In genomic region chr6:121615493-121615892, GRCh38 we compare ENCODE assay signal across 21 cellular contexts.
A peak's percentile ranks its signal among the peaks of the same experiment; 100 is the strongest.
DNase-seq lines count a peak whose midpoint lies in the region; ATAC-seq and TF ChIP-seq lines count a peak whose summit lies in the region.
"Had no signal": no experiment of that assay in that cellular context is flagged by ENCODE, and none has a peak within 500 bp of the region (broad histone marks: within the 10 kb centered on the region; RNA-seq: fewer than 3 reads in every experiment).

No MANE protein-coding gene starts in this region.

- no peak overlapping the region for H3K56ac ChIP-seq in H9 (ENCODE audit: insufficient read length, low read depth, low read length)

- H2BK15ac ChIP-seq in H9 (ENCODE audit: low read depth, low read length), result no peak overlapping the region

- no peak overlapping the region for H2BK20ac ChIP-seq in H9 (ENCODE audit: low read depth, low read length, poor library complexity, severe bottlenecking)

- H4K8ac ChIP-seq in H9 (replicated peaks; ENCODE audit: insufficient read length, low read depth, low read length), result no peak overlapping the region

- BruUV-seq in A673 (replicated peaks; lab: Mats Ljungman, UMichigan), result no TSS peak

- no peak overlapping the region for H3K27ac Mint-ChIP-seq in H9
- H3K27ac Mint-ChIP-seq: activated T-helper 2 cell treated with anti-CD3 and anti-CD28 coated beads, Interferon-gamma antibody, Interleukin-2, Interleukin-4, amounts not matched to agents 10 μg/mL and 5 μg/mL and 100 μg/mL, durations not matched to agents 14 hours and 24 hours and 36 hours; immature natural killer cell had no signal

- H2AFZ ChIP-seq in H9 (ENCODE audit: low read length) (no peak overlapping the region), hepatocyte (no peak overlapping the region)

- no peak overlapping the region for H3K4ac ChIP-seq in H9 (ENCODE audit: low read depth, low read length)

- H3K4me1 ChIP-seq in A673 (ENCODE audit: insufficient read depth, low read length, poor library complexity, severe bottlenecking) (no peaks in the 10 kb centered on the region), H9 (ENCODE audit: insufficient read depth, low read length) (peaks cover 3% of the 10 kb centered on the region; the same call in 1 of the 2 replicates), hepatocyte (ENCODE audit: insufficient read depth) (no peaks in the 10 kb centered on the region)
- H3K4me1 ChIP-seq: gastroesophageal sphincter, HAP-1 had no signal

- H3K9ac ChIP-seq in H9 (ENCODE audit: extremely low read depth, insufficient read length, low read length), result no peak overlapping the region
- H3K9ac ChIP-seq: KMS-11 had no signal

- H3K36me3 Mint-ChIP-seq in H9 (ENCODE audit: insufficient read depth in 1 of 3, low read depth in 3 of 3), result no peaks in the 10 kb centered on the region; a peak in 1 of 7 replicates
- H3K36me3 Mint-ChIP-seq: immature natural killer cell had no signal

- H3K79me1 ChIP-seq in H9 (ENCODE audit: insufficient read depth, low read depth, low read length, poor library complexity, severe bottlenecking), result no peaks in the 10 kb centered on the region

- H3K27me3 ChIP-seq in A673 (replicated peaks; ENCODE audit: insufficient read depth, low read depth, low read length, poor library complexity), result no peaks in the 10 kb centered on the region
- H3K27me3 ChIP-seq in H9 (ENCODE audit: insufficient read depth, low read length), result no peaks in the 10 kb centered on the region
- H3K27me3 ChIP-seq in brain microvascular endothelial cell (replicated peaks), result no peaks in the 10 kb centered on the region
- H3K27me3 ChIP-seq in hepatocyte, result no peaks in the 10 kb centered on the region
- H3K27me3 ChIP-seq: gastroesophageal sphincter had no signal

- H3K9me3 ChIP-seq in A673 (ENCODE audit: low read depth, low read length, poor library complexity, severe bottlenecking) (no peaks in the 10 kb centered on the region), H9 (ENCODE audit: control insufficient read depth, low read depth, low read length) (no peaks in the 10 kb centered on the region), hepatocyte (ENCODE audit: low read depth) (no peaks in the 10 kb centered on the region)
- H3K9me3 ChIP-seq: gastroesophageal sphincter, HAP-1 had no signal

- H3K4me2 ChIP-seq in H9 (ENCODE audit: insufficient read depth, insufficient read length, low read length) (no peak overlapping the region), hepatocyte (no peak overlapping the region)
- H3K4me2 ChIP-seq: KMS-11 had no signal

- H3K27ac ChIP-seq in A673 (ENCODE audit: low read depth, low read length, poor library complexity, severe bottlenecking), result no peak overlapping the region
- H3K27ac ChIP-seq in H9 (ENCODE audit: insufficient read length, low read depth, low read length), result no peak overlapping the region
- no peak overlapping the region for H3K27ac ChIP-seq in brain microvascular endothelial cell
- no peak overlapping the region for H3K27ac ChIP-seq in hepatocyte
- H3K27ac ChIP-seq: gastroesophageal sphincter, KMS-11, SK-N-MC had no signal

- no peaks in the 10 kb centered on the region for H3K23me2 ChIP-seq in H9 (ENCODE audit: insufficient read length, low read depth, low read length, poor library complexity, severe bottlenecking)

- no peak overlapping the region for H3K4me3 ChIP-seq in A673 (ENCODE audit: low read depth, low read length, poor library complexity, severe bottlenecking)
- H3K4me3 ChIP-seq in brain microvascular endothelial cell (ENCODE audit: low read depth, low read length), result no peak overlapping the region
- no peak overlapping the region for H3K4me3 ChIP-seq in hepatocyte
- H3K4me3 ChIP-seq: gastroesophageal sphincter, HAP-1, SK-N-MC had no signal

- H3K36me3 ChIP-seq in A673 (ENCODE audit: insufficient read depth, low read length, poor library complexity, severe bottlenecking) (no peaks in the 10 kb centered on the region), brain microvascular endothelial cell (replicated peaks) (no peaks in the 10 kb centered on the region), hepatocyte (replicated peaks; ENCODE audit: insufficient read depth, low read depth) (no peaks in the 10 kb centered on the region)
- H3K36me3 ChIP-seq: gastroesophageal sphincter, HAP-1 had no signal

- no peak overlapping the region for H2BK12ac ChIP-seq in H9 (ENCODE audit: insufficient read length, low read depth, low read length)

- no peak overlapping the region for H2AK5ac ChIP-seq in H9 (ENCODE audit: insufficient read length, low read length)

- 0 out of 2 replicates have a peak, but pooled peaks have one; percentile 24 for TF ChIP-seq CTCF in A673 (conservative IDR thresholded peaks at IDR 0.05; ENCODE audit: low read depth, low read length)
- peak; percentile 60 for TF ChIP-seq CTCF in H9 (conservative IDR thresholded peaks at IDR 0.05)
- peak; percentile 57 for TF ChIP-seq CTCF in brain microvascular endothelial cell (IDR thresholded peaks at IDR 0.05; ENCODE audit: low read depth, low read length, missing control alignments)
- peak; percentile 15 for TF ChIP-seq CTCF in hepatocyte (IDR thresholded peaks at IDR 0.05; ENCODE audit: poor library complexity)

- H3K14ac ChIP-seq in H9 (ENCODE audit: insufficient read depth, low read length), result no peak overlapping the region

- no peak overlapping the region for H2BK5ac ChIP-seq in H9 (ENCODE audit: insufficient read length, low read length)

- no peak overlapping the region for H3T11ph ChIP-seq in H9 (ENCODE audit: low read length)

- peaks cover 0 to 3% of the 10 kb centered on the region in 2 experiments; a peak in 1 of 5 replicates for H3K9me3 Mint-ChIP-seq in H9
- H3K9me3 Mint-ChIP-seq: activated T-helper 2 cell treated with anti-CD3 and anti-CD28 coated beads, Interferon-gamma antibody, Interleukin-2, Interleukin-4, amounts not matched to agents 10 μg/mL and 5 μg/mL and 100 μg/mL, durations not matched to agents 14 hours and 24 hours and 36 hours had no signal

- no peak overlapping the region for H3K23ac ChIP-seq in H9 (ENCODE audit: insufficient read length, low read depth, low read length)

- CTCF ChIA-PET in A673 (lab: Charles Lee), result no interaction called here

- POLR2A ChIA-PET in A673 (lab: Charles Lee; ENCODE audit: low non-redundant PET), result no interaction called here

- no peak overlapping the region for H3K18ac ChIP-seq in H9 (ENCODE audit: insufficient read length, low read depth, low read length)

- no peak for ATAC-seq in HG02763 (IDR thresholded peaks at IDR 0.05; ENCODE audit: unreplicated experiment)
- ATAC-seq in GM18870 (IDR thresholded peaks at IDR 0.05; ENCODE audit: unreplicated experiment), result no peak
- ATAC-seq: gastroesophageal sphincter had no signal

- intact Hi-C loops in A673 (cut with micrococcal nuclease; ENCODE audit: unreplicated experiment), result no loop called here

- H4K91ac ChIP-seq in H9 (ENCODE audit: insufficient read length, low read depth, low read length), result no peak overlapping the region

- H4K20me1 ChIP-seq in H9 (ENCODE audit: control insufficient read depth, insufficient read depth, insufficient read length) (no peaks in the 10 kb centered on the region), hepatocyte (ENCODE audit: insufficient read depth, poor library complexity, severe bottlenecking) (no peaks in the 10 kb centered on the region)

- H4K5ac ChIP-seq in H9 (ENCODE audit: insufficient read length, low read depth, low read length), result no peak overlapping the region

- in situ Hi-C loops in brain microvascular endothelial cell (cut with HindIII; ENCODE audit: low pct_ligation_motif_present, low sequenced_read_pairs), result no loop called here

- H3K27me3 Mint-ChIP-seq in H9 (ENCODE audit: low read depth), result no peaks in the 10 kb centered on the region; the same call in 1 of the 2 replicates

- H3K79me2 ChIP-seq in H9 (ENCODE audit: insufficient read depth, low read length) (no peaks in the 10 kb centered on the region), hepatocyte (no peaks in the 10 kb centered on the region)

- peaks cover 24 to 37% of the 10 kb centered on the region in 2 experiments for H3K4me1 Mint-ChIP-seq in H9
- H3K4me1 Mint-ChIP-seq: immature natural killer cell had no signal

- no peaks in the 10 kb centered on the region for H3K9me2 ChIP-seq in hepatocyte (replicated peaks; ENCODE audit: insufficient read depth)

- DNase-seq in A673 (ENCODE audit: low spot score) (no peak), H9 (no peak), brain microvascular endothelial cell (no peak), hepatocyte (ENCODE audit: low spot score) (no peak), COLO829 (ENCODE audit: low spot score) (no peak)
- DNase-seq in activated effector memory CD4-positive, alpha-beta T cell treated with anti-CD3 and anti-CD28 coated beads, Interleukin-2, amount 50 U/mL, for 16 hours, result no peak
- DNase-seq: activated CD8-positive, alpha-beta memory T cell treated with anti-CD3 and anti-CD28 coated beads for 24 hours; anterior cingulate cortex; DMS 273 treated with DMSO at 0.1 percent for 48 hours; effector CD8-positive, alpha-beta T cell; immature natural killer cell; NCI-H146; small intestine; stimulated activated naive CD4-positive, alpha-beta T cell had no signal

- no peak overlapping the region for H2BK120ac ChIP-seq in H9 (ENCODE audit: low read depth, low read length, poor library complexity, severe bottlenecking)

- WGBS in H9 (ENCODE audit: extremely low coverage, insufficient read length, low lambda C conversion rate), result no CpG with 5 or more reads among the region's 3 CpGs
- WGBS in hepatocyte (ENCODE audit: low lambda C conversion rate, missing lambda C conversion rate), result 62% methylated on average over 3 of the region's 3 CpGs

- no peak overlapping the region for H3K4me3 Mint-ChIP-seq in H9
- H3K4me3 Mint-ChIP-seq: immature natural killer cell had no signal
